ENCODE assay signal across 20 cellular contexts in the genomic region with DNA sequence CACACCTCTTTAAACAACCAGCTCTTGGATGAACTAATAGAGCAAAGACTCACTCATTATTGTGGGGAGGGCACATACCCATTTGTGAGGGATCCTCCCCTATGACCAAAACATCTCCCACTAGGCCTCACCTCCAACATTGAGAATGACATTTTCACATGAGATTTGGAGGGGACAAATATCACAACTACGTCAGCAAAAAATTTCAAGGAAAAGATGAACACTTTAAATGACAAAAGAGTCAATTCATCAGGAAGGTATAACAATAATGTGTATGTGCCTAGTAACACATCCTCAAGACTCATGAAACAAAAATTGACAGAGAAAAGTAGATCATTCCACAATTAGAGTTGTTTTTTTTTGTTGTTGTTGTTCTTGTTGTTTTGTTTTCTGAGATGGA. TPM values are rescaled to one million over a fixed set of nuclear protein-coding genes. Genes with fewer than 3 reads are reported as not detected.
DNase-seq lines count a peak whose midpoint lies in the region; ATAC-seq, FAIRE-seq and TF ChIP-seq lines count a peak whose summit lies in the region.
"Had no signal": no experiment of that assay in that cellular context is flagged by ENCODE, and none has a peak within 500 bp of the region (broad histone marks: within the 10 kb centered on the region; RNA-seq: fewer than 3 reads in every experiment).

No MANE protein-coding gene starts in this region.

- no peak overlapping the region for H3K56ac ChIP-seq in IMR-90 (ENCODE audit: extremely low read depth, insufficient read depth, low read length)

- ATAC-seq in A549: no peak
- no peak for ATAC-seq in IMR-90 (ENCODE audit: low read depth)
- no peak for ATAC-seq in GM19324 (IDR thresholded peaks at IDR 0.05; ENCODE audit: low FRiP score, unreplicated experiment)
- ATAC-seq: CD8-positive, alpha-beta T cell had no signal

- intact Hi-C loops in IMR-90 (cut with micrococcal nuclease): no loop called here

- H3K4ac ChIP-seq in IMR-90 (ENCODE audit: low read depth, low read length) (no peak overlapping the region), mesenchymal stem cell (ENCODE audit: low read depth in 1 of 2, low read length in 2 of 2) (no peak overlapping the region)

- H3K27ac ChIP-seq in A549 (no peak overlapping the region), IMR-90 (ENCODE audit: insufficient read depth, low read length) (no peak overlapping the region), mesenchymal stem cell (ENCODE audit: low read length, poor library complexity, severe bottlenecking) (no peak overlapping the region)
- H3K27ac ChIP-seq: BLaER1 treated with 17β-estradiol and CSF1 and Interleukin-3, amounts not matched to agents 10 nM and 100 nM; C4-2B had no signal

- no peak overlapping the region for H2AK9ac ChIP-seq in IMR-90 (replicated peaks; ENCODE audit: low read depth, low read length, poor library complexity)

- H4K91ac ChIP-seq in IMR-90 (ENCODE audit: insufficient read depth, low read depth, low read length) (no peak overlapping the region), mesenchymal stem cell (ENCODE audit: low read length) (no peak overlapping the region)

- no peak for DNase-seq in A549 (ENCODE audit: low read depth in 1 of 2, low spot score in 1 of 2)
- DNase-seq in IMR-90: no peak
- peak; percentile 6 for DNase-seq in islet precursor cell
- DNase-seq in mesenchymal stem cell: no peak
- DNase-seq: 8988T; AML-193; Caco-2; Calu3; CD4-positive, alpha-beta T cell; CD8-positive, alpha-beta T cell; DMS79 treated with DMSO at 0.1 percent for 48 hours; GF-D8 had no signal

- H3K36me3 ChIP-seq in IMR-90 (ENCODE audit: control insufficient read depth, insufficient read depth, low read length) (no peaks in the 10 kb centered on the region), mesenchymal stem cell (ENCODE audit: control insufficient read depth in 1 of 2, insufficient read depth in 2 of 2, low read depth in 1 of 2, low read length in 2 of 2) (no peaks in the 10 kb centered on the region)
- H3K36me3 ChIP-seq: BLaER1 treated with 17β-estradiol and CSF1 and Interleukin-3, amounts not matched to agents 10 nM and 100 nM had no signal

- in situ Hi-C loops in IMR-90 (cut with MboI; ENCODE audit: low sequenced_read_pairs): no loop called here

- H4K20me1 ChIP-seq in IMR-90 (ENCODE audit: insufficient read depth, low read length): no peaks in the 10 kb centered on the region
- H4K20me1 ChIP-seq: BLaER1 treated with 17β-estradiol and CSF1 and Interleukin-3, amounts not matched to agents 10 nM and 100 nM had no signal

- TF ChIP-seq EP300 in A549 (IDR thresholded peaks at IDR 0.05): no peak

- dilution Hi-C loops in IMR-90 (cut with HindIII; ENCODE audit: low sequenced_read_pairs, unreplicated experiment): no loop called here

- no peak overlapping the region for H2BK20ac ChIP-seq in IMR-90 (ENCODE audit: low read depth, low read length)

- 0 out of 3 replicates have a peak, but pooled peaks cover 5% of the 10 kb centered on the region for H3K9me3 ChIP-seq in A549
- H3K9me3 ChIP-seq in IMR-90 (ENCODE audit: control insufficient read depth, insufficient read depth, low read length): peaks cover 2% of the 10 kb centered on the region; the same call in 1 of the 2 replicates
- peaks cover 4% of the 10 kb centered on the region for H3K9me3 ChIP-seq in mesenchymal stem cell (ENCODE audit: control insufficient read depth, low read length)
- H3K9me3 ChIP-seq: Caco-2 had no signal

- BruUV-seq in IMR-90 (replicated peaks; lab: Mats Ljungman, UMichigan): no TSS peak

- H3K4me3 ChIP-seq in A549 (no peak overlapping the region), IMR-90 (ENCODE audit: insufficient read depth, low read depth, low read length) (no peak overlapping the region), mesenchymal stem cell (ENCODE audit: insufficient read depth in 1 of 2, low read depth in 1 of 2, low read length in 2 of 2) (no peak overlapping the region)
- H3K4me3 ChIP-seq: BLaER1 treated with 17β-estradiol and CSF1 and Interleukin-3, amounts not matched to agents 10 nM and 100 nM had no signal

- TF ChIP-seq CTCF in A549 (IDR thresholded peaks at IDR 0.05) (no peak), IMR-90 (conservative IDR thresholded peaks at IDR 0.05; ENCODE audit: low read depth, low read length) (no peak)

- no peak overlapping the region for H3K23ac ChIP-seq in IMR-90 (ENCODE audit: low read depth, low read length)
- H3K23ac ChIP-seq in mesenchymal stem cell (ENCODE audit: low read length in 2 of 2): no peak overlapping the region

- TF ChIP-seq POLR2A in A549 (IDR thresholded peaks at IDR 0.05; ENCODE audit: low read length): no peak
- TF ChIP-seq POLR2A in IMR-90 (IDR thresholded peaks at IDR 0.05; ENCODE audit: low read depth, low read length): no peak

- H2BK15ac ChIP-seq in IMR-90 (ENCODE audit: low read depth, low read length): no peak overlapping the region
- H2BK15ac ChIP-seq in mesenchymal stem cell (ENCODE audit: low read depth, poor library complexity, severe bottlenecking): no peak overlapping the region

- POLR2A ChIA-PET in A549 (lab: Yijun Ruan, JAX) (interaction anchor here (4.1 kb wide), 1 partner anchor 21 kb away, joined by 17 read pairs; no protein-coding TSS in a partner anchor), IMR-90 (lab: Charles Lee; ENCODE audit: unreplicated experiment) (no interaction called here)

- CTCF ChIA-PET in A549 (lab: Yijun Ruan, JAX): interaction anchor here (0.7 to 2.3 kb wide), 4 partner anchors 9 to 1389 kb away, joined by 3 to 9 read pairs (median 4); no protein-coding TSS in a partner anchor
- CTCF ChIA-PET in IMR-90 (lab: Yijun Ruan, JAX): no interaction called here

- no peak overlapping the region for H4K5ac ChIP-seq in IMR-90 (ENCODE audit: low read depth, low read length)

- no peaks in the 10 kb centered on the region for H3K9me1 ChIP-seq in IMR-90 (ENCODE audit: insufficient read depth, low read length)

- H3K14ac ChIP-seq in IMR-90 (replicated peaks; ENCODE audit: low read depth, low read length) (no peak overlapping the region), mesenchymal stem cell (ENCODE audit: low read length in 2 of 2) (no peak overlapping the region)

- 93% methylated on average over 1 of the region's 1 CpG for WGBS in A549 (ENCODE audit: missing lambda C conversion rate)
- WGBS in IMR-90 (ENCODE audit: extremely low coverage in 2 of 2, insufficient read length in 1 of 2), 2 experiments: no CpG with 5 or more reads among the region's 1 CpG
- WGBS in mesenchymal stem cell: no CpG with 5 or more reads among the region's 1 CpG

- H3K79me1 ChIP-seq in IMR-90 (ENCODE audit: low read depth in 1 of 2, low read length in 2 of 2): no peaks in the 10 kb centered on the region
- H3K79me1 ChIP-seq in mesenchymal stem cell (replicated peaks; ENCODE audit: low read length, poor library complexity, severe bottlenecking): no peaks in the 10 kb centered on the region

- FAIRE-seq in A549 (lab: Jason Lieb, UNC): no peak
- FAIRE-seq: A204.1, D721Med, G401.6, GM12891, GM19239 had no signal

- no peak overlapping the region for H2AFZ ChIP-seq in IMR-90 (replicated peaks; ENCODE audit: low read length, poor library complexity)
- no peak overlapping the region for H2AFZ ChIP-seq in mesenchymal stem cell (ENCODE audit: low read depth, low read length)

- H3K4me1 ChIP-seq in A549 (peaks cover 4% of the 10 kb centered on the region; the same call in 2 of the 3 replicates), IMR-90 (ENCODE audit: control insufficient read depth, insufficient read depth, low read length) (no peaks in the 10 kb centered on the region), mesenchymal stem cell (ENCODE audit: control insufficient read depth, insufficient read depth, low read depth, low read length) (no peaks in the 10 kb centered on the region)
- H3K4me1 ChIP-seq: BLaER1 treated with 17β-estradiol and CSF1 and Interleukin-3, amounts not matched to agents 10 nM and 100 nM; Caco-2 had no signal

- no peak overlapping the region for H3K4me2 ChIP-seq in A549
- no peak overlapping the region for H3K4me2 ChIP-seq in IMR-90 (ENCODE audit: low read depth, low read length)
- H3K4me2 ChIP-seq in mesenchymal stem cell (ENCODE audit: low read length, poor library complexity, severe bottlenecking): no peak overlapping the region
- H3K4me2 ChIP-seq: BLaER1 treated with 17β-estradiol and CSF1 and Interleukin-3, amounts not matched to agents 10 nM and 100 nM had no signal

- H2BK120ac ChIP-seq in IMR-90 (ENCODE audit: low read depth, low read length): no peak overlapping the region
- no peak overlapping the region for H2BK120ac ChIP-seq in mesenchymal stem cell (ENCODE audit: low read depth, low read length)

- TF ChIP-seq RAD21 in A549 (conservative IDR thresholded peaks at IDR 0.05 in 1 of 2, IDR thresholded peaks at IDR 0.05 in 1 of 2) (no peak), IMR-90 (IDR thresholded peaks at IDR 0.05; ENCODE audit: low read length) (no peak)

- no peak overlapping the region for H2AK5ac ChIP-seq in IMR-90 (ENCODE audit: low read depth, low read length)
- no peak overlapping the region for H2AK5ac ChIP-seq in mesenchymal stem cell (ENCODE audit: low read length, severe bottlenecking)

- H3K18ac ChIP-seq in IMR-90 (ENCODE audit: low read depth, low read length): no peak overlapping the region
- H3K18ac ChIP-seq in mesenchymal stem cell (ENCODE audit: low read depth in 1 of 2, low read length in 2 of 2): no peak overlapping the region

- no peak overlapping the region for H2BK5ac ChIP-seq in IMR-90 (ENCODE audit: low read depth, low read length, poor library complexity, severe bottlenecking)
- no peak overlapping the region for H2BK5ac ChIP-seq in mesenchymal stem cell (ENCODE audit: low read depth, low read length, poor library complexity, severe bottlenecking)

- H3K9ac ChIP-seq in IMR-90 (ENCODE audit: low read depth, low read length) (no peak overlapping the region), mesenchymal stem cell (ENCODE audit: low read length) (no peak overlapping the region)
- H3K9ac ChIP-seq: BLaER1 treated with 17β-estradiol and CSF1 and Interleukin-3, amounts not matched to agents 10 nM and 100 nM had no signal

- H3K27me3 ChIP-seq in IMR-90 (ENCODE audit: control insufficient read depth, insufficient read depth, low read length): no peaks in the 10 kb centered on the region
- H3K27me3 ChIP-seq in mesenchymal stem cell (ENCODE audit: control insufficient read depth in 1 of 2, insufficient read depth in 1 of 2, low read length in 2 of 2): no peaks in the 10 kb centered on the region
- H3K27me3 ChIP-seq: BLaER1 treated with 17β-estradiol and CSF1 and Interleukin-3, amounts not matched to agents 10 nM and 100 nM had no signal

- H4K8ac ChIP-seq in IMR-90 (ENCODE audit: low read depth in 2 of 2, low read length in 2 of 2): no peak overlapping the region
- H4K8ac ChIP-seq in mesenchymal stem cell (ENCODE audit: low read length): no peak overlapping the region

- no peak overlapping the region for H2BK12ac ChIP-seq in mesenchymal stem cell (ENCODE audit: low read length in 2 of 2)

RNA-seq across cellular contexts. Expression of gene CHD2, which starts 38.4 kb away (rescaled TPM):
- polyA plus RNA-seq in A549 (2011; rRNA removed): 68.2 and 88.1 TPM in 2 replicates
- 19.7 and 19.8 TPM in 2 replicates for polyA plus RNA-seq in A549 (2012; cell fraction: cytosol; rRNA removed)
- polyA plus RNA-seq in A549 (2012; cell fraction: nucleus; rRNA removed): 42.4 and 67.4 TPM in 2 replicates
- 29.5 to 30.2 TPM (median 29.5 TPM) in 3 replicates for polyA plus RNA-seq in A549 (2017; fragmentation: RNase III; extraction: RNeasy Plus Mini Kit Qiagen cat#74134 plus additional on column Dnase treatment)
- polyA minus RNA-seq in A549 (2011; rRNA and poly(A)+ RNA removed): 127 and 129 TPM in 2 replicates
- total RNA-seq in IMR-90 (2012; rRNA removed): 64.7 and 71.4 TPM in 2 replicates
- polyA plus RNA-seq in IMR-90 (2012; rRNA removed): 37.8 and 44.9 TPM in 2 replicates
- polyA plus RNA-seq in IMR-90 (2012; cell fraction: cytosol; rRNA removed): 9.0 and 12.0 TPM in 2 replicates
- polyA plus RNA-seq in IMR-90 (2012; cell fraction: nucleus; rRNA removed; ENCODE audit: low replicate concordance): 54.1 and 206 TPM in 2 replicates
- polyA plus RNA-seq in mesenchymal stem cell (2013, experiment 1 of 2): 52.6 TPM
- 52.4 TPM for polyA plus RNA-seq in mesenchymal stem cell (2013, experiment 2 of 2)
